ENCODE assay signal across 22 cellular contexts in the genomic region with DNA sequence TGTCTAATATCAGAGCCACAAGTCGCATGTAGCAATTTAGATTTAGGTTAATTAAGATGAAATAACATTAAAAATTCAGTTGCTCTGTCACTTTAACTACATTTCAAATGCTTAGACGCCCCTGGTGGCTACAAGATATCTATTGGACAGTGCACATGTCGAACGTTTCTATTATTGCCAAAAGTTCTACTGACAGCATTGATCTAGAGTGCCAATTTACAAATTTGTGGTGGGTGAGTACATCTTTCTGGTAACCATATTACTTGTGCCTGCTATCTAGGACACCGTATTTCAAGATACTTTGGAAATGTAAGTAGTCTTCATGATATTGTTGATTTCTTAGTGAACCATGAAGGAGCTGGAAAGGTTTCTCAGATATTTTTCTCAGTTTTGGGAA.
"Had no signal": no experiment of that assay in that cellular context is flagged by ENCODE, and none has a peak within 500 bp of the region (broad histone marks: within the 10 kb centered on the region; RNA-seq: fewer than 3 reads in every experiment).

No MANE protein-coding gene starts in this region.

- H3K4me3 Mint-ChIP-seq: central memory CD8-positive, alpha-beta T cell; neural progenitor cell had no signal

- H3K4me3 ChIP-seq: adrenal gland, ascending aorta, esophagus muscularis mucosa, hepatocyte, left lung, neural progenitor cell, sigmoid colon, smooth muscle cell, thyroid gland, upper lobe of right lung had no signal

- ATAC-seq: left lung, upper lobe of right lung had no signal

- H3K27me3 Mint-ChIP-seq: central memory CD8-positive, alpha-beta T cell; effector memory CD8-positive, alpha-beta T cell had no signal

- H3K9me3 Mint-ChIP-seq: activated T-helper 2 cell treated with anti-CD3 and anti-CD28 coated beads, Interferon-gamma antibody, Interleukin-2, Interleukin-4, amounts not matched to agents 10 μg/mL and 5 μg/mL and 100 μg/mL, durations not matched to agents 14 hours and 24 hours and 36 hours; central memory CD8-positive, alpha-beta T cell; effector memory CD8-positive, alpha-beta T cell; neural progenitor cell; T-helper 2 cell treated with Interferon-gamma antibody and Interleukin-4, amounts not matched to agents 5 μg/mL and 100 μg/mL, for 36 hours had no signal

- DNase-seq: activated CD4-positive, CD25-positive, alpha-beta regulatory T cell treated with anti-CD3 and anti-CD28 coated beads, Interleukin-2, amount 50 U/mL, for 72 hours; activated CD8-positive, alpha-beta memory T cell treated with anti-CD3 and anti-CD28 coated beads, Interleukin-2, amount 50 U/mL, for 48 hours; activated naive CD4-positive, alpha-beta T cell; adrenal gland; effector memory CD8-positive, alpha-beta T cell; glutamatergic neuron; kidney glomerular epithelial cell; left lung; midbrain; sigmoid colon; stimulated activated CD4-positive, alpha-beta T cell treated with anti-CD3 and anti-CD28 coated beads, Interleukin-2, amount 100 ng/mL, for 48 hours; upper lobe of right lung; WERI-Rb-1 had no signal

- H3K4me1 Mint-ChIP-seq: neural progenitor cell had no signal

- H3K27ac Mint-ChIP-seq: neural progenitor cell had no signal
